Comparison of ENCODE assay signal across 18 cellular contexts in genomic region chr14:56423591-56423991, GRCh38.
DNase-seq lines count a peak whose midpoint lies in the region; TF ChIP-seq lines count a peak whose summit lies in the region.
"Had no signal": no experiment of that assay in that cellular context is flagged by ENCODE, and none has a peak within 500 bp of the region (broad histone marks: within the 10 kb centered on the region; RNA-seq: fewer than 3 reads in every experiment).

No MANE protein-coding gene starts in this region.

- no peak overlapping the region for H3K27ac Mint-ChIP-seq in activated T-helper 2 cell treated with anti-CD3 and anti-CD28 coated beads, Interferon-gamma antibody, Interleukin-2, Interleukin-4, amounts not matched to agents 10 μg/mL and 5 μg/mL and 100 μg/mL, durations not matched to agents 14 hours and 24 hours and 36 hours
- H3K27ac Mint-ChIP-seq: activated CD8-positive, alpha-beta T cell treated with anti-CD3 and anti-CD28 coated beads, Interleukin-2, amount 10 ng/mL, durations not matched to agents 7 days and 5 days; CD4-positive, CD25-positive, alpha-beta regulatory T cell; immature natural killer cell; stimulated activated naive B cell treated with anti-CD40 and anti-IgM and Interleukin-4, amounts not matched to agents 10 μg/mL and 1 μg/mL and 100 μg/mL, for 72 hours had no signal

- no peak overlapping the region for H3K9ac ChIP-seq in parathyroid adenoma

- H3K36me3 Mint-ChIP-seq in activated T-helper 2 cell treated with anti-CD3 and anti-CD28 coated beads, Interferon-gamma antibody, Interleukin-2, Interleukin-4, amounts not matched to agents 10 μg/mL and 5 μg/mL and 100 μg/mL, durations not matched to agents 14 hours and 24 hours and 36 hours (ENCODE audit: low read depth), result no peaks in the 10 kb centered on the region
- H3K36me3 Mint-ChIP-seq: CD4-positive, CD25-positive, alpha-beta regulatory T cell; immature natural killer cell; stimulated activated naive B cell treated with anti-CD40 and anti-IgM and Interleukin-4, amounts not matched to agents 10 μg/mL and 1 μg/mL and 100 μg/mL, for 72 hours had no signal

- peak; percentile 69 for DNase-seq in EH (ENCODE audit: low read depth)
- DNase-seq in SJCRH30, result peak; percentile 72 to 89
- peak; percentile 55 for DNase-seq in fibroblast of mammary gland (ENCODE audit: low read depth)
- no peak for DNase-seq in Ammon's horn (ENCODE audit: low spot score)
- DNase-seq in midbrain (lab: John Stamatoyannopoulos, UW), result no peak
- DNase-seq in activated T-helper 2 cell treated with anti-CD3 and anti-CD28 coated beads, Interferon-gamma antibody, Interleukin-2, Interleukin-4, amounts not matched to agents 10 μg/mL and 5 μg/mL and 100 μg/mL, durations not matched to agents 14 hours and 24 hours and 36 hours (ENCODE audit: low spot score), result no peak
- DNase-seq: activated CD8-positive, alpha-beta T cell treated with anti-CD3 and anti-CD28 coated beads, Interleukin-2, amount 10 ng/mL, durations not matched to agents 7 days and 5 days; activated gamma-delta T cell treated with Interleukin-2 at 50 U/mL for 16 hours; CD4-positive, CD25-positive, alpha-beta regulatory T cell; effector CD4-positive, alpha-beta T cell; GF-D8; immature natural killer cell; NCI-H2029 treated with DMSO at 0.1 percent for 48 hours; NCI-H69; stimulated activated naive B cell treated with anti-CD40 and anti-IgM and Interleukin-4, amounts not matched to agents 10 μg/mL and 1 μg/mL and 100 μg/mL, for 72 hours; WERI-Rb-1 had no signal

- peaks cover 2% of the 10 kb centered on the region for H3K27me3 Mint-ChIP-seq in activated T-helper 2 cell treated with anti-CD3 and anti-CD28 coated beads, Interferon-gamma antibody, Interleukin-2, Interleukin-4, amounts not matched to agents 10 μg/mL and 5 μg/mL and 100 μg/mL, durations not matched to agents 14 hours and 24 hours and 36 hours (ENCODE audit: low read depth)
- H3K27me3 Mint-ChIP-seq: CD4-positive, CD25-positive, alpha-beta regulatory T cell; stimulated activated naive B cell treated with anti-CD40 and anti-IgM and Interleukin-4, amounts not matched to agents 10 μg/mL and 1 μg/mL and 100 μg/mL, for 72 hours had no signal

- no peak overlapping the region for H3K4me2 ChIP-seq in parathyroid adenoma (ENCODE audit: low read length)

- H3K4me3 ChIP-seq in SJCRH30 (no peak overlapping the region), fibroblast of mammary gland (ENCODE audit: control insufficient read depth, low read depth, low read length) (no peak overlapping the region), parathyroid adenoma (ENCODE audit: low read depth, low read length) (no peak overlapping the region)
- H3K4me3 ChIP-seq: ascending aorta had no signal

- H3K9me3 ChIP-seq in SJCRH30 (replicated peaks) (no peaks in the 10 kb centered on the region), parathyroid adenoma (ENCODE audit: control insufficient read depth, low read length) (no peaks in the 10 kb centered on the region)
- H3K9me3 ChIP-seq: ascending aorta had no signal

- H3K27ac ChIP-seq in SJCRH30 (peak overlapping the region; percentile 46), parathyroid adenoma (no peak overlapping the region)
- H3K27ac ChIP-seq: ascending aorta, WERI-Rb-1 had no signal

- H3K4me1 Mint-ChIP-seq in activated T-helper 2 cell treated with anti-CD3 and anti-CD28 coated beads, Interferon-gamma antibody, Interleukin-2, Interleukin-4, amounts not matched to agents 10 μg/mL and 5 μg/mL and 100 μg/mL, durations not matched to agents 14 hours and 24 hours and 36 hours (ENCODE audit: low read depth), result no peaks in the 10 kb centered on the region
- H3K4me1 Mint-ChIP-seq: CD4-positive, CD25-positive, alpha-beta regulatory T cell; immature natural killer cell; stimulated activated naive B cell treated with anti-CD40 and anti-IgM and Interleukin-4, amounts not matched to agents 10 μg/mL and 1 μg/mL and 100 μg/mL, for 72 hours had no signal

- no peaks in the 10 kb centered on the region for H3K79me2 ChIP-seq in parathyroid adenoma

- peak overlapping the region; percentile 57 for H2AFZ ChIP-seq in parathyroid adenoma

- TF ChIP-seq CTCF in fibroblast of mammary gland (conservative IDR thresholded peaks at IDR 0.05; ENCODE audit: control insufficient read depth, insufficient read depth, low read depth, low read length) (no peak), parathyroid adenoma (IDR thresholded peaks at IDR 0.05) (no peak)

- no peaks in the 10 kb centered on the region for H3K9me3 Mint-ChIP-seq in activated T-helper 2 cell treated with anti-CD3 and anti-CD28 coated beads, Interferon-gamma antibody, Interleukin-2, Interleukin-4, amounts not matched to agents 10 μg/mL and 5 μg/mL and 100 μg/mL, durations not matched to agents 14 hours and 24 hours and 36 hours
- H3K9me3 Mint-ChIP-seq: CD4-positive, CD25-positive, alpha-beta regulatory T cell; immature natural killer cell; stimulated activated naive B cell treated with anti-CD40 and anti-IgM and Interleukin-4, amounts not matched to agents 10 μg/mL and 1 μg/mL and 100 μg/mL, for 72 hours had no signal

- H3K27me3 ChIP-seq in SJCRH30 (no peaks in the 10 kb centered on the region), parathyroid adenoma (ENCODE audit: control insufficient read depth, insufficient read depth, low read length) (no peaks in the 10 kb centered on the region)
- H3K27me3 ChIP-seq: ascending aorta had no signal

- intact Hi-C loops in activated T-helper 2 cell treated with anti-CD3 and anti-CD28 coated beads, Interferon-gamma antibody, Interleukin-2, Interleukin-4, amounts not matched to agents 10 μg/mL and 5 μg/mL and 100 μg/mL, durations not matched to agents 14 hours and 24 hours and 36 hours (cut with micrococcal nuclease), result no loop called here

- H3K36me3 ChIP-seq in SJCRH30 (no peaks in the 10 kb centered on the region), parathyroid adenoma (ENCODE audit: control insufficient read depth, insufficient read depth, low read length) (no peaks in the 10 kb centered on the region)
- H3K36me3 ChIP-seq: ascending aorta, WERI-Rb-1 had no signal

- H3K4me3 Mint-ChIP-seq in activated T-helper 2 cell treated with anti-CD3 and anti-CD28 coated beads, Interferon-gamma antibody, Interleukin-2, Interleukin-4, amounts not matched to agents 10 μg/mL and 5 μg/mL and 100 μg/mL, durations not matched to agents 14 hours and 24 hours and 36 hours (ENCODE audit: low read depth), result no peak overlapping the region
- H3K4me3 Mint-ChIP-seq: activated CD8-positive, alpha-beta T cell treated with anti-CD3 and anti-CD28 coated beads, Interleukin-2, amount 10 ng/mL, durations not matched to agents 7 days and 5 days; CD4-positive, CD25-positive, alpha-beta regulatory T cell; immature natural killer cell; stimulated activated naive B cell treated with anti-CD40 and anti-IgM and Interleukin-4, amounts not matched to agents 10 μg/mL and 1 μg/mL and 100 μg/mL, for 72 hours had no signal

- peaks cover 19% of the 10 kb centered on the region for H3K4me1 ChIP-seq in SJCRH30
- peaks cover 11% of the 10 kb centered on the region for H3K4me1 ChIP-seq in parathyroid adenoma

Comparison
In these comparisons a context has a peak if more than half of its experiments do, and no peak if none do; other contexts are left out.
1. DNase-seq: peak in EH (single experiment), SJCRH30 (2 of 2) and fibroblast of mammary gland (single experiment); none in Ammon's horn (single experiment), midbrain (single experiment) and activated T-helper 2 cell treated with anti-CD3 and anti-CD28 coated beads, Interferon-gamma antibody, Interleukin-2, Interleukin-4, amounts not matched to agents 10 μg/mL and 5 μg/mL and 100 μg/mL, durations not matched to agents 14 hours and 24 hours and 36 hours (single experiment).